25 cellular contexts compared by ENCODE assay signal in genomic region chr7:76267835-76268183, GRCh38. TPM values are rescaled to one million over a fixed set of nuclear protein-coding genes. Genes with fewer than 3 reads are reported as not detected.
A peak's percentile ranks its signal among the peaks of the same experiment; 100 is the strongest.
DNase-seq lines count a peak whose midpoint lies in the region; ATAC-seq and TF ChIP-seq lines count a peak whose summit lies in the region.
"Had no signal": no experiment of that assay in that cellular context is flagged by ENCODE, and none has a peak within 500 bp of the region (broad histone marks: within the 10 kb centered on the region; RNA-seq: fewer than 3 reads in every experiment).

No MANE protein-coding gene starts in this region.

- no peak for DNase-seq in activated CD4-positive, alpha-beta T cell treated with anti-CD3 and anti-CD28 coated beads, Interleukin-2, amount 10 ng/mL, durations not matched to agents 24 days and 14 days
- DNase-seq in activated CD4-positive, alpha-beta T cell treated with anti-CD3 and anti-CD28 coated beads for 4 hours: no peak
- DNase-seq in MM.1S (no peak), endodermal cell (no peak), sciatic nerve (ENCODE audit: low spot score) (no peak)
- no peak for DNase-seq in stimulated activated naive CD4-positive, alpha-beta T cell (lab: John Stamatoyannopoulos, UW)
- DNase-seq: 8988T; activated CD4-positive, alpha-beta T cell treated with anti-CD3 and anti-CD28 coated beads, Interleukin-2, amount 50 U/mL, for 4 hours; activated naive CD4-positive, alpha-beta T cell treated with Interleukin-2 at 50 U/mL for 16 hours; activated T-cell treated with anti-CD3 and anti-CD28 coated beads for 4 hours; C1 segment of cervical spinal cord; GF-D8; head of caudate nucleus; KG1; kidney; mesenchymal stem cell; naive thymus-derived CD8-positive, alpha-beta T cell; NCI-H1092; NCI-H2029 treated with DMSO at 0.1 percent for 48 hours; NK-92 treated with Interleukin-12 subunit alpha and Interleukin-12 subunit beta, amount 100 ng/mL, for 24 hours; stimulated activated CD4-positive, alpha-beta T cell treated with anti-CD3 and anti-CD28 coated beads, Interleukin-2, amount 100 ng/mL, for 48 hours had no signal

- no peaks in the 10 kb centered on the region for H3K9me3 Mint-ChIP-seq in activated CD4-positive, alpha-beta T cell treated with anti-CD3 and anti-CD28 coated beads, Interleukin-2, amount 10 ng/mL, durations not matched to agents 24 days and 14 days
- no peaks in the 10 kb centered on the region for H3K9me3 Mint-ChIP-seq in endodermal cell
- H3K9me3 Mint-ChIP-seq: naive thymus-derived CD8-positive, alpha-beta T cell had no signal

- no peaks in the 10 kb centered on the region for H3K9me2 ChIP-seq in MM.1S (replicated peaks; ENCODE audit: insufficient read depth, low read length)

- H3K27me3 ChIP-seq in MM.1S (replicated peaks; ENCODE audit: insufficient read depth, low read length) (peaks cover 16% of the 10 kb centered on the region; the same call in 1 of the 2 replicates), endodermal cell (ENCODE audit: control insufficient read depth, insufficient read depth, low read length, poor library complexity, severe bottlenecking) (peaks cover 24% of the 10 kb centered on the region)

- 60% methylated on average over 4 of the region's 4 CpGs; no CpG with 5 or more reads in 1 of the 2 experiments for WGBS in endodermal cell (ENCODE audit: insufficient coverage in 1 of 2, insufficient read length in 1 of 2), 2 experiments

- peak overlapping the region; percentile 67; the same call in 1 of the 2 replicates for H3K4me2 ChIP-seq in MM.1S (ENCODE audit: low read depth, low read length)

- intact Hi-C loops in activated CD4-positive, alpha-beta T cell treated with anti-CD3 and anti-CD28 coated beads, Interleukin-2, amount 10 ng/mL, durations not matched to agents 24 days and 14 days (cut with micrococcal nuclease): no loop called here
- intact Hi-C loops in sciatic nerve (cut with DNase I): loop anchor here (10.0 kb wide), 1 partner anchor 63 kb away; the partner anchor contains the start of gene SRRM3

- H3K9ac ChIP-seq in MM.1S (ENCODE audit: low read length) (no peak overlapping the region), endodermal cell (ENCODE audit: extremely low read depth, low read length, poor library complexity, severe bottlenecking) (no peak overlapping the region)

- H3F3A ChIP-seq in MM.1S (ENCODE audit: insufficient read depth, low read length): no peaks in the 10 kb centered on the region

- H2AFZ ChIP-seq in MM.1S (ENCODE audit: low read length): no peak overlapping the region

- H3K4me1 Mint-ChIP-seq in activated CD4-positive, alpha-beta T cell treated with anti-CD3 and anti-CD28 coated beads, Interleukin-2, amount 10 ng/mL, durations not matched to agents 24 days and 14 days: peaks cover 17% of the 10 kb centered on the region
- peaks cover 7% of the 10 kb centered on the region for H3K4me1 Mint-ChIP-seq in endodermal cell

- no peaks in the 10 kb centered on the region for H3K4me1 ChIP-seq in MM.1S (ENCODE audit: low read length)
- H3K4me1 ChIP-seq in endodermal cell (ENCODE audit: control insufficient read depth, insufficient read depth, low read length): no peaks in the 10 kb centered on the region

- H3K4me3 ChIP-seq in MM.1S (ENCODE audit: low read length) (peak overlapping the region; percentile 35), endodermal cell (ENCODE audit: low read length) (no peak overlapping the region)

- TF ChIP-seq CTCF in MM.1S (IDR thresholded peaks at IDR 0.05; ENCODE audit: low read length) (no peak), endodermal cell (conservative IDR thresholded peaks at IDR 0.05) (no peak)

- peaks cover 25% of the 10 kb centered on the region for H3K27me3 Mint-ChIP-seq in activated CD4-positive, alpha-beta T cell treated with anti-CD3 and anti-CD28 coated beads, Interleukin-2, amount 10 ng/mL, durations not matched to agents 24 days and 14 days
- peaks cover 35% of the 10 kb centered on the region for H3K27me3 Mint-ChIP-seq in endodermal cell (ENCODE audit: insufficient read depth)

- no peaks in the 10 kb centered on the region for H4K20me1 ChIP-seq in MM.1S (ENCODE audit: insufficient read depth, low read length)

- ATAC-seq in sciatic nerve (peak; percentile 18), HG03520 (IDR thresholded peaks at IDR 0.05; ENCODE audit: unreplicated experiment) (no peak), GM19452 (IDR thresholded peaks at IDR 0.05; ENCODE audit: unreplicated experiment) (no peak)
- ATAC-seq: HCT116 had no signal

- H3K9me3 ChIP-seq in MM.1S (replicated peaks; ENCODE audit: insufficient read depth, low read length): no peaks in the 10 kb centered on the region
- no peaks in the 10 kb centered on the region for H3K9me3 ChIP-seq in endodermal cell (ENCODE audit: control insufficient read depth, low read length)

- no peaks in the 10 kb centered on the region for H3K36me3 Mint-ChIP-seq in activated CD4-positive, alpha-beta T cell treated with anti-CD3 and anti-CD28 coated beads, Interleukin-2, amount 10 ng/mL, durations not matched to agents 24 days and 14 days (ENCODE audit: low read depth)
- no peaks in the 10 kb centered on the region for H3K36me3 Mint-ChIP-seq in endodermal cell (ENCODE audit: low read depth)
- H3K36me3 Mint-ChIP-seq: naive thymus-derived CD8-positive, alpha-beta T cell had no signal

- no peak overlapping the region for H3K27ac ChIP-seq in MM.1S (ENCODE audit: low read length)
- no peak overlapping the region for H3K27ac ChIP-seq in endodermal cell (ENCODE audit: low read depth, low read length)
- H3K27ac ChIP-seq: skin epidermis had no signal

- no peak overlapping the region for H3K27ac Mint-ChIP-seq in activated CD4-positive, alpha-beta T cell treated with anti-CD3 and anti-CD28 coated beads, Interleukin-2, amount 10 ng/mL, durations not matched to agents 24 days and 14 days
- no peak overlapping the region for H3K27ac Mint-ChIP-seq in endodermal cell
- H3K27ac Mint-ChIP-seq: naive thymus-derived CD8-positive, alpha-beta T cell had no signal

- H3K36me3 ChIP-seq in MM.1S (replicated peaks; ENCODE audit: insufficient read depth, low read length) (no peaks in the 10 kb centered on the region), endodermal cell (ENCODE audit: control insufficient read depth, insufficient read depth, low read length) (no peaks in the 10 kb centered on the region)

- H3K79me2 ChIP-seq in MM.1S (ENCODE audit: low read length): no peaks in the 10 kb centered on the region

- H3K4me3 Mint-ChIP-seq in activated CD4-positive, alpha-beta T cell treated with anti-CD3 and anti-CD28 coated beads, Interleukin-2, amount 10 ng/mL, durations not matched to agents 24 days and 14 days: peak overlapping the region; percentile 64
- peak overlapping the region; percentile 52 for H3K4me3 Mint-ChIP-seq in endodermal cell

RNA-seq across cellular contexts. Expression of gene HSPB1, which starts 34.7 kb away (rescaled TPM):
- total RNA-seq in activated CD4-positive, alpha-beta T cell treated with anti-CD3 and anti-CD28 coated beads, Interleukin-2, amount 10 ng/mL, durations not matched to agents 24 days and 14 days: 112 and 117 TPM in 2 replicates
- 100 to 1,000 TPM; 244 to 248 TPM for total RNA-seq in endodermal cell
- polyA plus RNA-seq in endodermal cell (2013, experiment 1 of 2): 401 TPM
- polyA plus RNA-seq in endodermal cell (2013, experiment 2 of 2): 422 TPM
- 415 TPM for total RNA-seq in sciatic nerve
